33 cellular contexts compared by ENCODE assay signal in genomic region chr2:191453756-191454155, GRCh38.
"Had no signal": no experiment of that assay in that cellular context is flagged by ENCODE, and none has a peak within 500 bp of the region (broad histone marks: within the 10 kb centered on the region; RNA-seq: fewer than 3 reads in every experiment).

No MANE protein-coding gene starts in this region.

- ATAC-seq: activated CD8-positive, alpha-beta memory T cell treated with anti-CD3 and anti-CD28 coated beads, Interleukin-2, amount 10 ng/mL, durations not matched to agents 7 days and 5 days; activated T-cell treated with anti-CD3 and anti-CD28 coated beads, Interleukin-2, amount 50 U/mL, for 72 hours; activated T-helper 17 cell treated with anti-CD3 and anti-CD28 coated beads, Interleukin-2, amount 50 U/mL, for 72 hours; PC-3; Right ventricle myocardium inferior had no signal

- H3K4me3 ChIP-seq: cardiac muscle cell, Peyer's patch, SK-N-MC had no signal

- H3K27ac Mint-ChIP-seq: activated CD4-positive, alpha-beta memory T cell treated with anti-CD3 and anti-CD28 coated beads, Interleukin-2, amount 10 ng/mL, durations not matched to agents 7 days and 5 days; activated CD8-positive, alpha-beta memory T cell treated with anti-CD3 and anti-CD28 coated beads, Interleukin-2, amount 10 ng/mL, durations not matched to agents 7 days and 5 days; activated naive CD8-positive, alpha-beta T cell treated with anti-CD3 and anti-CD28 coated beads for 36 hours; activated T-cell treated with anti-CD3 and anti-CD28 coated beads, Interleukin-2, amount 50 U/mL, for 72 hours; activated T-helper 17 cell treated with anti-CD3 and anti-CD28 coated beads, Interleukin-2, amount 50 U/mL, for 72 hours had no signal

- H3K27ac ChIP-seq: brain microvascular endothelial cell, cardiac muscle cell, Peyer's patch, SK-N-MC, WERI-Rb-1 had no signal

- H3K27me3 ChIP-seq: brain microvascular endothelial cell, cardiac muscle cell, Peyer's patch had no signal

- H3K36me3 ChIP-seq: brain microvascular endothelial cell, cardiac muscle cell, Peyer's patch, WERI-Rb-1 had no signal

- H3K9me3 Mint-ChIP-seq: activated CD4-positive, alpha-beta memory T cell treated with anti-CD3 and anti-CD28 coated beads, Interleukin-2, amount 10 ng/mL, durations not matched to agents 7 days and 5 days; central memory CD8-positive, alpha-beta T cell had no signal

- H3K4me3 Mint-ChIP-seq: activated CD4-positive, alpha-beta memory T cell treated with anti-CD3 and anti-CD28 coated beads, Interleukin-2, amount 10 ng/mL, durations not matched to agents 7 days and 5 days; activated CD8-positive, alpha-beta memory T cell treated with anti-CD3 and anti-CD28 coated beads, Interleukin-2, amount 10 ng/mL, durations not matched to agents 7 days and 5 days; activated naive CD8-positive, alpha-beta T cell treated with anti-CD3 and anti-CD28 coated beads for 36 hours; activated T-cell treated with anti-CD3 and anti-CD28 coated beads, Interleukin-2, amount 50 U/mL, for 72 hours; activated T-helper 17 cell treated with anti-CD3 and anti-CD28 coated beads, Interleukin-2, amount 50 U/mL, for 72 hours; central memory CD8-positive, alpha-beta T cell had no signal

- DNase-seq: activated CD4-positive, alpha-beta memory T cell treated with anti-CD3 and anti-CD28 coated beads, Interleukin-2, amount 10 ng/mL, durations not matched to agents 7 days and 5 days; activated CD4-positive, alpha-beta T cell treated with anti-CD3 and anti-CD28 coated beads for 1 hour; activated CD4-positive, alpha-beta T cell treated with anti-CD3 and anti-CD28 coated beads for 48 hours; activated CD4-positive, CD25-positive, alpha-beta regulatory T cell; activated CD8-positive, alpha-beta memory T cell treated with anti-CD3 and anti-CD28 coated beads for 24 hours; activated CD8-positive, alpha-beta memory T cell treated with anti-CD3 and anti-CD28 coated beads, Interleukin-2, amount 10 ng/mL, durations not matched to agents 7 days and 5 days; activated CD8-positive, alpha-beta memory T cell treated with anti-CD3 and anti-CD28 coated beads, Interleukin-2, amount 50 U/mL, for 48 hours; activated effector memory CD4-positive, alpha-beta T cell treated with anti-CD3 and anti-CD28 coated beads, Interleukin-2, amount 50 U/mL, for 16 hours; activated naive CD4-positive, alpha-beta T cell; activated naive CD4-positive, alpha-beta T cell treated with anti-CD3 and anti-CD28 coated beads, Interleukin-2, amount 50 U/mL, for 16 hours; activated naive CD8-positive, alpha-beta T cell treated with anti-CD3 and anti-CD28 coated beads for 36 hours; activated T-cell treated with anti-CD3 and anti-CD28 coated beads, Interleukin-2, amount 50 U/mL, for 72 hours; amniotic stem cell; aorta; brain microvascular endothelial cell; NCI-H1105; NCI-H1436; NCI-H1694; NCI-H1930; NCI-H2081 treated with DMSO at 0.1 percent for 48 hours; NCI-H345; NCI-H524 treated with DMSO at 0.1 percent for 48 hours; PC-3; Peyer's patch; RPMI8226; SIG-M5; T1000; WERI-Rb-1 had no signal

- H3K4me1 ChIP-seq: Peyer's patch had no signal

- H3K9me3 ChIP-seq: Peyer's patch had no signal

- H3K4me1 Mint-ChIP-seq: activated CD4-positive, alpha-beta memory T cell treated with anti-CD3 and anti-CD28 coated beads, Interleukin-2, amount 10 ng/mL, durations not matched to agents 7 days and 5 days; activated CD8-positive, alpha-beta memory T cell treated with anti-CD3 and anti-CD28 coated beads, Interleukin-2, amount 10 ng/mL, durations not matched to agents 7 days and 5 days; activated naive CD8-positive, alpha-beta T cell treated with anti-CD3 and anti-CD28 coated beads for 36 hours; activated T-helper 17 cell treated with anti-CD3 and anti-CD28 coated beads, Interleukin-2, amount 50 U/mL, for 72 hours; central memory CD8-positive, alpha-beta T cell had no signal
